In genomic region chrX:97252111-97252510, GRCh38 we compare ENCODE assay signal across 19 cellular contexts.
DNase-seq lines count a peak whose midpoint lies in the region; ATAC-seq, FAIRE-seq and TF ChIP-seq lines count a peak whose summit lies in the region.
"Had no signal": no experiment of that assay in that cellular context is flagged by ENCODE, and none has a peak within 500 bp of the region (broad histone marks: within the 10 kb centered on the region; RNA-seq: fewer than 3 reads in every experiment).

No MANE protein-coding gene starts in this region.

- H3K27ac ChIP-seq in A549, result no peak overlapping the region
- no peak overlapping the region for H3K27ac ChIP-seq in CD8-positive, alpha-beta memory T cell (ENCODE audit: low read depth, low read length)
- H3K27ac ChIP-seq: C4-2B had no signal

- H3K4me3 Mint-ChIP-seq in CD8-positive, alpha-beta memory T cell, result no peak overlapping the region
- H3K4me3 Mint-ChIP-seq in stimulated activated naive CD8-positive, alpha-beta T cell treated with anti-CD3 and anti-CD28 coated beads, Interleukin-15, amount 100 ng/mL, for 72 hours, result no peak overlapping the region
- no peak overlapping the region for H3K4me3 Mint-ChIP-seq in activated CD8-positive, alpha-beta T cell treated with anti-CD3 and anti-CD28 coated beads for 36 hours
- H3K4me3 Mint-ChIP-seq: CD4-positive, alpha-beta memory T cell; GM23338 had no signal

- no peaks in the 10 kb centered on the region for H3K27me3 ChIP-seq in H7 (ENCODE audit: control insufficient read depth, insufficient read depth, low read length)
- H3K27me3 ChIP-seq in NT2/D1 (ENCODE audit: insufficient read depth, insufficient read length), result no peaks in the 10 kb centered on the region
- H3K27me3 ChIP-seq in CD8-positive, alpha-beta memory T cell (ENCODE audit: insufficient read depth, low read length, poor library complexity, severe bottlenecking), result no peaks in the 10 kb centered on the region
- H3K27me3 ChIP-seq: BE2C had no signal

- intact Hi-C loops in activated CD8-positive, alpha-beta T cell treated with anti-CD3 and anti-CD28 coated beads for 36 hours (cut with micrococcal nuclease), result no loop called here

- H3K36me3 ChIP-seq in H7 (replicated peaks; ENCODE audit: control insufficient read depth, insufficient read depth, low read length) (no peaks in the 10 kb centered on the region), NT2/D1 (ENCODE audit: insufficient read depth, insufficient read length, low read length) (no peaks in the 10 kb centered on the region)
- H3K36me3 ChIP-seq in CD8-positive, alpha-beta memory T cell (ENCODE audit: insufficient read depth, low read length), result no peaks in the 10 kb centered on the region
- H3K36me3 ChIP-seq: BE2C had no signal

- TF ChIP-seq POLR2A in A549 (IDR thresholded peaks at IDR 0.05; ENCODE audit: low read length), result no peak

- no peaks in the 10 kb centered on the region for H3K9me3 Mint-ChIP-seq in CD8-positive, alpha-beta memory T cell
- no peaks in the 10 kb centered on the region for H3K9me3 Mint-ChIP-seq in stimulated activated naive CD8-positive, alpha-beta T cell treated with anti-CD3 and anti-CD28 coated beads, Interleukin-15, amount 100 ng/mL, for 72 hours
- no peaks in the 10 kb centered on the region for H3K9me3 Mint-ChIP-seq in activated CD8-positive, alpha-beta T cell treated with anti-CD3 and anti-CD28 coated beads for 36 hours
- H3K9me3 Mint-ChIP-seq: CD4-positive, alpha-beta memory T cell; GM23338 had no signal

- peaks cover 0 to 7% (median 2%) of the 10 kb centered on the region in 3 donors for H3K36me3 Mint-ChIP-seq in CD8-positive, alpha-beta memory T cell
- peaks cover 2% of the 10 kb centered on the region for H3K36me3 Mint-ChIP-seq in activated CD8-positive, alpha-beta T cell treated with anti-CD3 and anti-CD28 coated beads for 36 hours (ENCODE audit: low read depth)

- TF ChIP-seq CTCF in A549 (IDR thresholded peaks at IDR 0.05), result no peak
- no peak for TF ChIP-seq CTCF in activated CD8-positive, alpha-beta T cell treated with anti-CD3 and anti-CD28 coated beads for 36 hours (IDR thresholded peaks at IDR 0.05)
- no peak for TF ChIP-seq CTCF in D721Med (IDR thresholded peaks at IDR 0.05; ENCODE audit: insufficient read depth, missing control alignments)

- no peak overlapping the region for H3K9ac ChIP-seq in NT2/D1 (ENCODE audit: insufficient read length, low read depth)

- no peaks in the 10 kb centered on the region for H3K9me3 ChIP-seq in A549
- no peaks in the 10 kb centered on the region for H3K9me3 ChIP-seq in NT2/D1 (ENCODE audit: insufficient read depth, low read length)
- no peaks in the 10 kb centered on the region for H3K9me3 ChIP-seq in CD8-positive, alpha-beta memory T cell (ENCODE audit: low read length)
- H3K9me3 ChIP-seq: BE2C had no signal

- H3K4me1 Mint-ChIP-seq in CD8-positive, alpha-beta memory T cell, result no peaks in the 10 kb centered on the region
- no peaks in the 10 kb centered on the region for H3K4me1 Mint-ChIP-seq in stimulated activated naive CD8-positive, alpha-beta T cell treated with anti-CD3 and anti-CD28 coated beads, Interleukin-15, amount 100 ng/mL, for 72 hours
- no peaks in the 10 kb centered on the region for H3K4me1 Mint-ChIP-seq in activated CD8-positive, alpha-beta T cell treated with anti-CD3 and anti-CD28 coated beads for 36 hours (ENCODE audit: low read depth)
- H3K4me1 Mint-ChIP-seq: CD4-positive, alpha-beta memory T cell had no signal

- H3K4me3 ChIP-seq in A549 (no peak overlapping the region), H7 (ENCODE audit: insufficient read depth, low read depth, low read length) (no peak overlapping the region), NT2/D1 (ENCODE audit: insufficient read length, low read depth) (no peak overlapping the region)
- no peak overlapping the region for H3K4me3 ChIP-seq in CD8-positive, alpha-beta memory T cell (ENCODE audit: low read length)
- H3K4me3 ChIP-seq: GM23338 had no signal

- FAIRE-seq in A549 (lab: Jason Lieb, UNC), result peak; percentile 86
- no peak for FAIRE-seq in D721Med (lab: Jason Lieb, UNC)
- FAIRE-seq: HepG2, HTR-8/SVneo had no signal

- 96% methylated on average over 3 of the region's 3 CpGs for WGBS in A549 (ENCODE audit: missing lambda C conversion rate)

- no peak for ATAC-seq in A549
- no peak for ATAC-seq in stimulated activated naive CD8-positive, alpha-beta T cell treated with anti-CD3 and anti-CD28 coated beads, Interleukin-15, amount 100 ng/mL, for 72 hours
- no peak for ATAC-seq in activated CD8-positive, alpha-beta T cell treated with anti-CD3 and anti-CD28 coated beads for 36 hours
- ATAC-seq: GM23338, HepG2 had no signal

- CTCF ChIA-PET in A549 (lab: Yijun Ruan, JAX), result no interaction called here
- CTCF ChIA-PET in CD8-positive, alpha-beta memory T cell (lab: Charles Lee), result no interaction called here
- CTCF ChIA-PET in activated CD8-positive, alpha-beta T cell treated with anti-CD3 and anti-CD28 coated beads for 36 hours (lab: Charles Lee), result no interaction called here

- H3K27ac Mint-ChIP-seq in CD8-positive, alpha-beta memory T cell, result no peak overlapping the region
- no peak overlapping the region for H3K27ac Mint-ChIP-seq in stimulated activated naive CD8-positive, alpha-beta T cell treated with anti-CD3 and anti-CD28 coated beads, Interleukin-15, amount 100 ng/mL, for 72 hours
- no peak overlapping the region for H3K27ac Mint-ChIP-seq in activated CD8-positive, alpha-beta T cell treated with anti-CD3 and anti-CD28 coated beads for 36 hours
- H3K27ac Mint-ChIP-seq: GM23338 had no signal

- H3K4me2 ChIP-seq in A549, result no peak overlapping the region
- H3K4me2 ChIP-seq: GM23338 had no signal

- no peak for TF ChIP-seq EP300 in A549 (IDR thresholded peaks at IDR 0.05)

- TF ChIP-seq RAD21 in A549 (conservative IDR thresholded peaks at IDR 0.05 in 1 of 2, IDR thresholded peaks at IDR 0.05 in 1 of 2), result no peak

- H3K4me1 ChIP-seq in A549 (no peaks in the 10 kb centered on the region), NT2/D1 (ENCODE audit: insufficient read depth, insufficient read length) (no peaks in the 10 kb centered on the region)
- no peaks in the 10 kb centered on the region for H3K4me1 ChIP-seq in CD8-positive, alpha-beta memory T cell (ENCODE audit: insufficient read depth, low read length)
- H3K4me1 ChIP-seq: BE2C had no signal

- DNase-seq in A549 (ENCODE audit: low read depth in 1 of 2, low spot score in 1 of 2) (no peak), H7 (peak; percentile 14), NT2/D1 (ENCODE audit: low read depth, low spot score) (peak; percentile 18), iPS-NIHi11 (ENCODE audit: low spot score) (peak; percentile 6), D721Med (ENCODE audit: insufficient read length, low spot score) (no peak)
- no peak for DNase-seq in CD8-positive, alpha-beta memory T cell
- no peak for DNase-seq in stimulated activated naive CD8-positive, alpha-beta T cell treated with anti-CD3 and anti-CD28 coated beads, Interleukin-15, amount 100 ng/mL, for 72 hours
- no peak for DNase-seq in activated CD8-positive, alpha-beta T cell treated with anti-CD3 and anti-CD28 coated beads for 36 hours
- DNase-seq: 8988T; BE2C; CD4-positive, alpha-beta memory T cell; COR-L47; DND-41; GF-D8; HCEC 1CT had no signal

- POLR2A ChIA-PET in A549 (lab: Yijun Ruan, JAX), result no interaction called here
- POLR2A ChIA-PET in CD8-positive, alpha-beta memory T cell (lab: Charles Lee), result no interaction called here
- POLR2A ChIA-PET in activated CD8-positive, alpha-beta T cell treated with anti-CD3 and anti-CD28 coated beads for 36 hours (lab: Charles Lee), result no interaction called here

- H3K27me3 Mint-ChIP-seq in CD8-positive, alpha-beta memory T cell, result no peaks in the 10 kb centered on the region
- H3K27me3 Mint-ChIP-seq in stimulated activated naive CD8-positive, alpha-beta T cell treated with anti-CD3 and anti-CD28 coated beads, Interleukin-15, amount 100 ng/mL, for 72 hours, result no peaks in the 10 kb centered on the region
- no peaks in the 10 kb centered on the region for H3K27me3 Mint-ChIP-seq in activated CD8-positive, alpha-beta T cell treated with anti-CD3 and anti-CD28 coated beads for 36 hours
- H3K27me3 Mint-ChIP-seq: CD4-positive, alpha-beta memory T cell had no signal

TF ChIP-seq in A549, 52 proteins besides CTCF, POLR2A, EP300 and RAD21:
- no peak for TF ChIP-seq ZC3H11A (IDR thresholded peaks at IDR 0.05)
- no peak for TF ChIP-seq RNF2 (IDR thresholded peaks at IDR 0.05; ENCODE audit: borderline replicate concordance, low read depth)

Comparison
In these comparisons a context has a peak if more than half of its experiments do, and no peak if none do; other contexts are left out.
1. DNase-seq: peak in H7 (single experiment), NT2/D1 (single experiment) and iPS-NIHi11 (single experiment); none in A549 (0 of 2), CD8-positive, alpha-beta memory T cell (0 of 5), stimulated activated naive CD8-positive, alpha-beta T cell treated with anti-CD3 and anti-CD28 coated beads, Interleukin-15, amount 100 ng/mL, for 72 hours (0 of 2), activated CD8-positive, alpha-beta T cell treated with anti-CD3 and anti-CD28 coated beads for 36 hours (single experiment) and D721Med (single experiment).